In the genomic region with DNA sequence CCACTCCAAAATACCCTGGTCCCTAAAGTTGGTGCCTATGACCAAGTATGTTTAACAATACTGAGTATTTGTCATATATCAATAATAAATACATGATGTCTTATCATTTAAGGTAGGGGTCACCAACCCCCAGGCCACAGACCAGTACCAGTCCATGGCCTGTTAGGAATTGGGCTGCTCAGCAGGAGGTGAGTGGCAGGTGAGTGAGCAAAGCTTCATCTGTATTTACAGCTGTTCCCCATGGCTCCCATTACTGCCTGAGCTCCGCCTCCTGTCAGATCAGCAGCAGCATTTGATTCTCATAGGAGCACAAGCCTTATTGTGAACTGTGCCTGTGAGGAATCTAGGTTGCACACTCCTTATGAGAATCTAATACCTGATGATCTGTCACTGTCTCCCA, we compare ENCODE assay signal across 1 cellular context.
TF ChIP-seq lines count a peak whose summit lies in the region.

No MANE protein-coding gene starts in this region.

TF ChIP-seq in GM23338, 12 proteins besides CTCF, POLR2A, EP300 and RAD21 (continued from another document):
- TF ChIP-seq, protein P1, sequence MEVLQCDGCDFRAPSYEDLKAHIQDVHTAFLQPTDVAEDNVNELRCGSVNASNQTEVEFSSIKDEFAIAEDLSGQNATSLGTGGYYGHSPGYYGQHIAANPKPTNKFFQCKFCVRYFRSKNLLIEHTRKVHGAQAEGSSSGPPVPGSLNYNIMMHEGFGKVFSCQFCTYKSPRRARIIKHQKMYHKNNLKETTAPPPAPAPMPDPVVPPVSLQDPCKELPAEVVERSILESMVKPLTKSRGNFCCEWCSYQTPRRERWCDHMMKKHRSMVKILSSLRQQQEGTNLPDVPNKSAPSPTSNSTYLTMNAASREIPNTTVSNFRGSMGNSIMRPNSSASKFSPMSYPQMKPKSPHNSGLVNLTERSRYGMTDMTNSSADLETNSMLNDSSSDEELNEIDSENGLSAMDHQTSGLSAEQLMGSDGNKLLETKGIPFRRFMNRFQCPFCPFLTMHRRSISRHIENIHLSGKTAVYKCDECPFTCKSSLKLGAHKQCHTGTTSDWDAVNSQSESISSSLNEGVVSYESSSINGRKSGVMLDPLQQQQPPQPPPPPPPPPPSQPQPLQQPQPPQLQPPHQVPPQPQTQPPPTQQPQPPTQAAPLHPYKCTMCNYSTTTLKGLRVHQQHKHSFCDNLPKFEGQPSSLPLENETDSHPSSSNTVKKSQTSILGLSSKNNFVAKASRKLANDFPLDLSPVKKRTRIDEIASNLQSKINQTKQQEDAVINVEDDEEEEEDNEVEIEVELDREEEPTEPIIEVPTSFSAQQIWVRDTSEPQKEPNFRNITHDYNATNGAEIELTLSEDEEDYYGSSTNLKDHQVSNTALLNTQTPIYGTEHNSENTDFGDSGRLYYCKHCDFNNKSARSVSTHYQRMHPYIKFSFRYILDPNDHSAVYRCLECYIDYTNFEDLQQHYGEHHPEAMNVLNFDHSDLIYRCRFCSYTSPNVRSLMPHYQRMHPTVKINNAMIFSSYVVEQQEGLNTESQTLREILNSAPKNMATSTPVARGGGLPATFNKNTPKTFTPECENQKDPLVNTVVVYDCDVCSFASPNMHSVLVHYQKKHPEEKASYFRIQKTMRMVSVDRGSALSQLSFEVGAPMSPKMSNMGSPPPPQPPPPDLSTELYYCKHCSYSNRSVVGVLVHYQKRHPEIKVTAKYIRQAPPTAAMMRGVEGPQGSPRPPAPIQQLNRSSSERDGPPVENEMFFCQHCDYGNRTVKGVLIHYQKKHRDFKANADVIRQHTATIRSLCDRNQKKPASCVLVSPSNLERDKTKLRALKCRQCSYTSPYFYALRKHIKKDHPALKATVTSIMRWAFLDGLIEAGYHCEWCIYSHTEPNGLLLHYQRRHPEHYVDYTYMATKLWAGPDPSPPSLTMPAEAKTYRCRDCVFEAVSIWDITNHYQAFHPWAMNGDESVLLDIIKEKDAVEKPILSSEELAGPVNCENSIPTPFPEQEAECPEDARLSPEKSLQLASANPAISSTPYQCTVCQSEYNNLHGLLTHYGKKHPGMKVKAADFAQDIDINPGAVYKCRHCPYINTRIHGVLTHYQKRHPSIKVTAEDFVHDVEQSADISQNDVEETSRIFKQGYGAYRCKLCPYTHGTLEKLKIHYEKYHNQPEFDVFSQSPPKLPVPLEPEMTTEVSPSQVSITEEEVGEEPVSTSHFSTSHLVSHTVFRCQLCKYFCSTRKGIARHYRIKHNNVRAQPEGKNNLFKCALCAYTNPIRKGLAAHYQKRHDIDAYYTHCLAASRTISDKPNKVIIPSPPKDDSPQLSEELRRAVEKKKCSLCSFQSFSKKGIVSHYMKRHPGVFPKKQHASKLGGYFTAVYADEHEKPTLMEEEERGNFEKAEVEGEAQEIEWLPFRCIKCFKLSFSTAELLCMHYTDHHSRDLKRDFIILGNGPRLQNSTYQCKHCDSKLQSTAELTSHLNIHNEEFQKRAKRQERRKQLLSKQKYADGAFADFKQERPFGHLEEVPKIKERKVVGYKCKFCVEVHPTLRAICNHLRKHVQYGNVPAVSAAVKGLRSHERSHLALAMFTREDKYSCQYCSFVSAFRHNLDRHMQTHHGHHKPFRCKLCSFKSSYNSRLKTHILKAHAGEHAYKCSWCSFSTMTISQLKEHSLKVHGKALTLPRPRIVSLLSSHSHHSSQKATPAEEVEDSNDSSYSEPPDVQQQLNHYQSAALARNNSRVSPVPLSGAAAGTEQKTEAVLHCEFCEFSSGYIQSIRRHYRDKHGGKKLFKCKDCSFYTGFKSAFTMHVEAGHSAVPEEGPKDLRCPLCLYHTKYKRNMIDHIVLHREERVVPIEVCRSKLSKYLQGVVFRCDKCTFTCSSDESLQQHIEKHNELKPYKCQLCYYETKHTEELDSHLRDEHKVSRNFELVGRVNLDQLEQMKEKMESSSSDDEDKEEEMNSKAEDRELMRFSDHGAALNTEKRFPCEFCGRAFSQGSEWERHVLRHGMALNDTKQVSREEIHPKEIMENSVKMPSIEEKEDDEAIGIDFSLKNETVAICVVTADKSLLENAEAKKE (CRISPR knock-in tag; IDR thresholded peaks at IDR 0.05) = no peak
- TF ChIP-seq EZH2phosphoT487 (IDR thresholded peaks at IDR 0.05; ENCODE audit: unreplicated experiment) = no peak
